Comparison of ENCODE assay signal across 11 cellular contexts in the genomic region with DNA sequence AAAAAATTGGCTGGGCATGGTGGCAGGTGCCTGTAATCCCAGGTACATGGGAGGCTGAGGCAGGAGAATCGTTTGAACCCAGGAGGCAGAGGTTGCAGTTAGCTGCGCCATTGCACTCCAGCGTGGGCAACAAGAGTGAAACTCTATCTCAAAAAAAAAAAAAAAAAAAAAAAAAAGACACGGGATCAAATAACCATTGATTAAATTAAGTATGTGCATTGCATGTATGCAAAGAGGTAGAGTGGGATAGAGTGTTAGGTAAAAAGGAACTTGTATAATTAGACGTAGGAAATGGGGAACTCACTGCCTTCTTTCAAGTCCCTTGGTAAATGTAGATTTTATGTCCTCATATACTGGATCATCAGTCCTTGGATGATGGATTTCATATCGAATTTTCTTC. TPM values are rescaled to one million over a fixed set of nuclear protein-coding genes. Genes with fewer than 3 reads are reported as not detected.
DNase-seq lines count a peak whose midpoint lies in the region; ATAC-seq and TF ChIP-seq lines count a peak whose summit lies in the region.
"Had no signal": no experiment of that assay in that cellular context is flagged by ENCODE, and none has a peak within 500 bp of the region (broad histone marks: within the 10 kb centered on the region; RNA-seq: fewer than 3 reads in every experiment).

No MANE protein-coding gene starts in this region.

- peak; percentile 26 for DNase-seq in NCI-H2171 treated with DMSO at 0.1 percent for 48 hours (lab: John Stamatoyannopoulos, UW)
- no peak for DNase-seq in NCI-H2171 (lab: John Stamatoyannopoulos, UW)
- DNase-seq in SKM-1 (lab: John Stamatoyannopoulos, UW; ENCODE audit: unreplicated experiment), result peak; percentile 39
- no peak for DNase-seq in left lung
- DNase-seq in type B pancreatic cell (ENCODE audit: extremely low spot score, unreplicated experiment), result no peak
- no peak for DNase-seq in NCI-H748 treated with DMSO at 0.1 percent for 48 hours (lab: John Stamatoyannopoulos, UW)
- no peak for DNase-seq in stimulated activated naive CD4-positive, alpha-beta T cell treated with Interleukin-2 at 50 U/mL for 16 hours (lab: John Stamatoyannopoulos, UW)
- DNase-seq: 8988T; effector CD8-positive, alpha-beta T cell; T-cell had no signal

- ATAC-seq in left lung (peak; percentile 11), GM18517 (IDR thresholded peaks at IDR 0.05; ENCODE audit: unreplicated experiment) (no peak)

- peak overlapping the region; percentile 58 to 65 for H3K27ac ChIP-seq in left lung

- no peaks in the 10 kb centered on the region for H3K9me3 ChIP-seq in left lung

- no peaks in the 10 kb centered on the region for H3K9me3 Mint-ChIP-seq in type B pancreatic cell
- H3K9me3 Mint-ChIP-seq: T-cell had no signal

- no peak overlapping the region for H3K4me3 Mint-ChIP-seq in type B pancreatic cell

- intact Hi-C loops in left lung (cut with DNase I), result no loop called here

- H3K27me3 Mint-ChIP-seq in type B pancreatic cell, result no peaks in the 10 kb centered on the region
- H3K27me3 Mint-ChIP-seq: T-cell had no signal

- TF ChIP-seq CTCF in left lung (IDR thresholded peaks at IDR 0.05) (no peak), type B pancreatic cell (conservative IDR thresholded peaks at IDR 0.05) (no peak)

- H3K4me1 ChIP-seq in left lung, result peaks cover 25 to 75% of the 10 kb centered on the region in 2 donors

- peaks cover 17% of the 10 kb centered on the region for H3K36me3 Mint-ChIP-seq in type B pancreatic cell

- H3K4me3 ChIP-seq in left lung, result no peak overlapping the region

- H3K4me1 Mint-ChIP-seq in type B pancreatic cell (ENCODE audit: unreplicated experiment), result peaks cover 40% of the 10 kb centered on the region

- H3K27ac Mint-ChIP-seq in type B pancreatic cell, result peak overlapping the region; percentile 38

- no peaks in the 10 kb centered on the region for H3K27me3 ChIP-seq in left lung

- H3K36me3 ChIP-seq in left lung, result no peaks in the 10 kb centered on the region

RNA-seq across cellular contexts. Expression of gene VCL, which starts 13.1 kb away (rescaled TPM):
- total RNA-seq in left lung (100 to 1,000 TPM; 179 to 195 TPM), type B pancreatic cell (ENCODE audit: low replicate concordance) (110 and 125 TPM in 2 replicates)

Comparison
In these comparisons a context has a peak if more than half of its experiments do, and no peak if none do; other contexts are left out.
1. DNase-seq: peak in NCI-H2171 treated with DMSO at 0.1 percent for 48 hours (single experiment) and SKM-1 (single experiment); none in NCI-H2171 (single experiment), left lung (0 of 2), type B pancreatic cell (single experiment), NCI-H748 treated with DMSO at 0.1 percent for 48 hours (single experiment) and stimulated activated naive CD4-positive, alpha-beta T cell treated with Interleukin-2 at 50 U/mL for 16 hours (single experiment).